In the genomic region with DNA sequence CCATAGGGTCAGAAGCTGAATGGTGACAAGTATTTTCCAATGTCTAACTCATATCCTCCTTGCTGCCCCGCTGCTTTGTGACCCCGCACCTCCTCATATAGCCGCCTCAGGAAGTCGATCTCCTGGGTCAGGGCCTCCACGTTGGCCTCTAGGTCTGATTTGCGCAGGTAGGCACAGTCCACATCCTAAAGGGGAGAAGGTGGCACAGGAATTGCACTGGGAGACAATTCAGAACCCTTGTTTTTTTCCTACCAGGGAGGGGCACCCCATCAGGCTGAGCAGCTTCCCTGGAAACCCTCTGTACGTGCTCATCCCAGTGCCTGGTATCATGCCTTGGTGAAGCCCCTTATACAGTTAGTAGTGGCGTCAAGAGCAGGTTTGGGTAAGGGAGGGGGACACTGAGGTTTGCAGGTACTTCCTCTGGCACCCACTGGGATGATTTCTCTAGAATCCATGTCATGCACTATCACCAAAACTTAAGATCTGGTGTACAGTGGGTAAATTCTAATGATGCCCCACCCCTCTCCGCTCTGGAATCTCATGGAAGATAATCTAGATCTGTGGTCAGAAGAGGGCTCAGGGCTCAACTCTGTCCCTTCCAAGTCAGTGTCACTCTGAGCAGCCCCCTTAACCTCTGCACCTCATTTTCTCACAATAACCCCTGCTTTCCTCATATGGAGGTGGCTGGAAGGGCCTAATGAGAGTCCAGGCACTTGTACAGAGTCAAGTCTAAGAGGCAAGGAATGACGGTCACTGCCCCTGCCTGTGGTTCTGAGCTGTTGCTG, we compare ENCODE assay signal across 25 cellular contexts. TPM values are rescaled to one million over a fixed set of nuclear protein-coding genes. Genes with fewer than 3 reads are reported as not detected.
"Had no signal": no experiment of that assay in that cellular context is flagged by ENCODE, and none has a peak within 500 bp of the region (broad histone marks: within the 10 kb centered on the region; RNA-seq: fewer than 3 reads in every experiment).

No MANE protein-coding gene starts in this region.

- H3K4me2 ChIP-seq: neural progenitor cell had no signal

- H3K4me3 Mint-ChIP-seq: activated T-cell treated with anti-CD3 and anti-CD28 coated beads, Interleukin-2, amount 50 U/mL, for 4 hours; naive thymus-derived CD4-positive, alpha-beta T cell; neural progenitor cell; stimulated activated memory B cell treated with anti-CD40 and anti-IgM and Interleukin-4, amounts not matched to agents 10 μg/mL and 1 μg/mL and 100 μg/mL, for 72 hours; type B pancreatic cell had no signal

- H3K27me3 ChIP-seq: testis had no signal

- FAIRE-seq: keratinocyte, small intestine had no signal

- H3K9me3 ChIP-seq: left lung, psoas muscle, testis had no signal

- H3K4me3 ChIP-seq: dorsolateral prefrontal cortex, left lung, neural progenitor cell, psoas muscle, testis had no signal

- H3K27ac ChIP-seq: dorsolateral prefrontal cortex, foreskin keratinocyte, left lung, neural progenitor cell, psoas muscle, testis had no signal

- H3K4me1 ChIP-seq: foreskin keratinocyte, testis had no signal

- H3K36me3 Mint-ChIP-seq: neural progenitor cell; stimulated activated memory B cell treated with anti-CD40 and anti-IgM and Interleukin-4, amounts not matched to agents 10 μg/mL and 1 μg/mL and 100 μg/mL, for 72 hours had no signal

- H3K9ac ChIP-seq: neural progenitor cell had no signal

- H2AFZ ChIP-seq: neural progenitor cell had no signal

- H3K9me3 Mint-ChIP-seq: activated T-cell treated with anti-CD3 and anti-CD28 coated beads, Interleukin-2, amount 50 U/mL, for 4 hours; stimulated activated memory B cell treated with anti-CD40 and anti-IgM and Interleukin-4, amounts not matched to agents 10 μg/mL and 1 μg/mL and 100 μg/mL, for 72 hours; type B pancreatic cell had no signal

- H3K27ac Mint-ChIP-seq: stimulated activated memory B cell treated with anti-CD40 and anti-IgM and Interleukin-4, amounts not matched to agents 10 μg/mL and 1 μg/mL and 100 μg/mL, for 72 hours; type B pancreatic cell had no signal

- H3K36me3 ChIP-seq: neural progenitor cell had no signal

- DNase-seq: activated CD4-positive, alpha-beta T cell treated with anti-CD3 and anti-CD28 coated beads for 48 hours; activated CD4-positive, CD25-positive, alpha-beta regulatory T cell; activated CD8-positive, alpha-beta memory T cell treated with anti-CD3 and anti-CD28 coated beads, Interleukin-2, amount 50 U/mL, for 4 hours; activated effector memory CD4-positive, alpha-beta T cell treated with Interleukin-2 at 50 U/mL for 16 hours; activated naive CD4-positive, alpha-beta T cell treated with anti-CD3 and anti-CD28 coated beads, Interleukin-2, amount 50 U/mL, for 16 hours; activated T-cell treated with anti-CD3 and anti-CD28 coated beads, Interleukin-2, amount 50 U/mL, for 4 hours; caudate nucleus; dorsolateral prefrontal cortex; foreskin keratinocyte; glutamatergic neuron; left lung; mesendoderm; naive thymus-derived CD4-positive, alpha-beta T cell; right cardiac atrium; small intestine; stimulated activated CD4-positive, alpha-beta T cell treated with anti-CD3 and anti-CD28 coated beads, Interleukin-4, amount 100 ng/mL, for 24 hours; T1000; testis had no signal

RNA-seq across cellular contexts. Expression of a gene that starts 20.1 kb away (rescaled TPM):
- total RNA-seq: activated T-cell treated with anti-CD3 and anti-CD28 coated beads, Interleukin-2, amount 50 U/mL, for 4 hours; right cardiac atrium had no signal
- polyA plus RNA-seq: keratinocyte; naive thymus-derived CD4-positive, alpha-beta T cell; right cardiac atrium had no signal

RNA-seq across cellular contexts. Expression of a gene that starts 21.3 kb away (rescaled TPM):
- polyA plus RNA-seq: naive thymus-derived CD4-positive, alpha-beta T cell had no signal

RNA-seq across cellular contexts. Expression of a gene that starts 37.0 kb away (rescaled TPM):
- total RNA-seq: fibroblast of lung; foreskin keratinocyte; left lung; psoas muscle; right cardiac atrium; T-helper 1 cell treated with Interleukin-12 subunit alpha and Interleukin-12 subunit beta and Interleukin-4 antibody, amounts not matched to agents 30 ng/mL and 1 ng/mL, for 36 hours had no signal
- polyA plus RNA-seq: fibroblast of lung; naive thymus-derived CD4-positive, alpha-beta T cell; right cardiac atrium; small intestine had no signal
